ENCODE assay signal across 8 cellular contexts in genomic region chr16:46972971-46973456, GRCh38. TPM values are rescaled to one million over a fixed set of nuclear protein-coding genes. Genes with fewer than 3 reads are reported as not detected.
DNase-seq lines count a peak whose midpoint lies in the region; ATAC-seq lines count a peak whose summit lies in the region.

No MANE protein-coding gene starts in this region.

- H3K4me3 Mint-ChIP-seq in activated naive CD8-positive, alpha-beta T cell treated with anti-CD3 and anti-CD28 coated beads, Interleukin-2, amount 50 U/mL, for 24 hours: peak overlapping the region; percentile 94

- H3K9me3 Mint-ChIP-seq in activated naive CD8-positive, alpha-beta T cell treated with anti-CD3 and anti-CD28 coated beads, Interleukin-2, amount 50 U/mL, for 24 hours: no peaks in the 10 kb centered on the region

- ATAC-seq in HG02938 (IDR thresholded peaks at IDR 0.05; ENCODE audit: unreplicated experiment): peak; percentile 33
- peak; percentile 18 for ATAC-seq in activated naive CD8-positive, alpha-beta T cell treated with anti-CD3 and anti-CD28 coated beads, Interleukin-2, amount 50 U/mL, for 24 hours

- H3K36me3 ChIP-seq in SJCRH30 (peaks cover 28% of the 10 kb centered on the region), skeletal muscle satellite cell (ENCODE audit: insufficient read depth, low read length) (peaks cover 27% of the 10 kb centered on the region)

- peaks cover 73% of the 10 kb centered on the region for H3K4me1 Mint-ChIP-seq in activated naive CD8-positive, alpha-beta T cell treated with anti-CD3 and anti-CD28 coated beads, Interleukin-2, amount 50 U/mL, for 24 hours

- H3K9ac ChIP-seq in skeletal muscle satellite cell (ENCODE audit: low read depth, low read length): peak overlapping the region; percentile 99

- peak overlapping the region; percentile 91 for H3K4me3 ChIP-seq in SJCRH30
- H3K4me3 ChIP-seq in skeletal muscle satellite cell (ENCODE audit: low read length): peak overlapping the region; percentile 97

- H3K27me3 ChIP-seq in SJCRH30: no peaks in the 10 kb centered on the region
- no peaks in the 10 kb centered on the region for H3K27me3 ChIP-seq in skeletal muscle satellite cell (ENCODE audit: control insufficient read depth, insufficient read depth, low read length)

- no peaks in the 10 kb centered on the region for H3K27me3 Mint-ChIP-seq in activated naive CD8-positive, alpha-beta T cell treated with anti-CD3 and anti-CD28 coated beads, Interleukin-2, amount 50 U/mL, for 24 hours

- H3K36me3 Mint-ChIP-seq in activated naive CD8-positive, alpha-beta T cell treated with anti-CD3 and anti-CD28 coated beads, Interleukin-2, amount 50 U/mL, for 24 hours (ENCODE audit: low read depth): peaks cover 33% of the 10 kb centered on the region

- DNase-seq in NCI-H1092 treated with DMSO at 0.1 percent for 48 hours (lab: John Stamatoyannopoulos, UW) (peak; percentile 48), NCI-H1092 (lab: John Stamatoyannopoulos, UW) (no peak), SJCRH30 (peak; percentile 34 to 43), hepatic stellate cell (ENCODE audit: low spot score) (peak; percentile 40), SHP77 treated with DMSO at 0.1 percent for 48 hours (lab: John Stamatoyannopoulos, UW) (no peak)
- DNase-seq in activated naive CD8-positive, alpha-beta T cell treated with anti-CD3 and anti-CD28 coated beads, Interleukin-2, amount 50 U/mL, for 24 hours: peak; percentile 60

- H3K27ac ChIP-seq in SJCRH30: peak overlapping the region; percentile 76

- H3K27ac Mint-ChIP-seq in activated naive CD8-positive, alpha-beta T cell treated with anti-CD3 and anti-CD28 coated beads, Interleukin-2, amount 50 U/mL, for 24 hours: peak overlapping the region; percentile 97

- H3K4me2 ChIP-seq in skeletal muscle satellite cell (ENCODE audit: low read length): peak overlapping the region; percentile 83

- H3K9me3 ChIP-seq in SJCRH30 (replicated peaks) (no peaks in the 10 kb centered on the region), skeletal muscle satellite cell (replicated peaks; ENCODE audit: low read length) (no peaks in the 10 kb centered on the region)

- H3K4me1 ChIP-seq in SJCRH30 (no peaks in the 10 kb centered on the region; the same call in 1 of the 2 replicates), skeletal muscle satellite cell (ENCODE audit: control insufficient read depth, insufficient read depth, low read length) (peaks cover 18% of the 10 kb centered on the region)

RNA-seq across cellular contexts. Expression of gene DNAJA2, which starts 0.5 kb away (rescaled TPM):
- total RNA-seq in SJCRH30 (2014; rRNA removed; shearing (Covaris generic)): 86.4 and 90.9 TPM in 2 replicates
- 68.1 and 86.7 TPM in 2 replicates for total RNA-seq in skeletal muscle satellite cell (2012; rRNA removed)

Comparison
In these comparisons a context has a peak if more than half of its experiments do, and no peak if none do; other contexts are left out.
1. DNase-seq: peak in NCI-H1092 treated with DMSO at 0.1 percent for 48 hours (single experiment), SJCRH30 (2 of 2), activated naive CD8-positive, alpha-beta T cell treated with anti-CD3 and anti-CD28 coated beads, Interleukin-2, amount 50 U/mL, for 24 hours (single experiment) and hepatic stellate cell (single experiment); none in NCI-H1092 (single experiment) and SHP77 treated with DMSO at 0.1 percent for 48 hours (single experiment).